ENCODE assay signal across 8 cellular contexts in genomic region chr5:17203329-17204132, GRCh38. TPM values are rescaled to one million over a fixed set of nuclear protein-coding genes. Genes with fewer than 3 reads are reported as not detected.
A peak's percentile ranks its signal among the peaks of the same experiment; 100 is the strongest.
DNase-seq lines count a peak whose midpoint lies in the region; ATAC-seq and TF ChIP-seq lines count a peak whose summit lies in the region.

No MANE protein-coding gene starts in this region.

- H3K4me1 ChIP-seq in left lung (no peaks in the 10 kb centered on the region), vagina (no peaks in the 10 kb centered on the region)

- TF ChIP-seq CTCF in GM20000 (IDR thresholded peaks at IDR 0.05; ENCODE audit: extremely low read depth, missing control alignments) (peak; percentile 33), left lung (IDR thresholded peaks at IDR 0.05) (peak; percentile 60 to 82), vagina (IDR thresholded peaks at IDR 0.05) (peak; percentile 16 to 69 (median 59))

- DNase-seq in DMS153 treated with DMSO at 0.1 percent for 48 hours (lab: John Stamatoyannopoulos, UW; ENCODE audit: unreplicated experiment) (peak; percentile 80), GM20000 (ENCODE audit: low spot score) (peak; percentile 55), NOMO-1 treated with dmso at 0.1 percent for 144 hours (lab: John Stamatoyannopoulos, UW; ENCODE audit: unreplicated experiment) (peak; percentile 44), cerebellum (ENCODE audit: low spot score) (peak; percentile 71), left lung (no peak), vagina (ENCODE audit: extremely low spot score in 2 of 2) (no peak)
- no peak for DNase-seq in activated T-cell treated with anti-CD3 and anti-CD28 coated beads, Interleukin-2, amount 50 U/mL, for 24 hours

- H3K27me3 ChIP-seq in left lung (peaks cover 0 to 17% of the 10 kb centered on the region in 2 donors), vagina (no peaks in the 10 kb centered on the region)

- no peak for TF ChIP-seq POLR2A in vagina (IDR thresholded peaks at IDR 0.05)

- no peak overlapping the region for H3K27ac Mint-ChIP-seq in activated T-cell treated with anti-CD3 and anti-CD28 coated beads, Interleukin-2, amount 50 U/mL, for 24 hours

- peaks cover under 1% of the 10 kb centered on the region for H3K9me3 Mint-ChIP-seq in activated T-cell treated with anti-CD3 and anti-CD28 coated beads, Interleukin-2, amount 50 U/mL, for 24 hours

- no peak overlapping the region for H3K4me3 Mint-ChIP-seq in activated T-cell treated with anti-CD3 and anti-CD28 coated beads, Interleukin-2, amount 50 U/mL, for 24 hours

- H3K36me3 ChIP-seq in left lung (no peaks in the 10 kb centered on the region), vagina (no peaks in the 10 kb centered on the region)

- TF ChIP-seq EP300 in Ishikawa (IDR thresholded peaks at IDR 0.05; ENCODE audit: borderline replicate concordance), result no peak

- ATAC-seq in left lung, result peak; percentile 96

- H3K4me3 ChIP-seq in left lung (no peak overlapping the region), vagina (no peak overlapping the region)

- H3K27ac ChIP-seq in left lung (no peak overlapping the region), vagina (no peak overlapping the region)

- H3K4me1 Mint-ChIP-seq in activated T-cell treated with anti-CD3 and anti-CD28 coated beads, Interleukin-2, amount 50 U/mL, for 24 hours (ENCODE audit: low read depth), result no peaks in the 10 kb centered on the region

- H3K9me3 ChIP-seq in left lung (no peaks in the 10 kb centered on the region), vagina (no peaks in the 10 kb centered on the region)

- H3K36me3 Mint-ChIP-seq in activated T-cell treated with anti-CD3 and anti-CD28 coated beads, Interleukin-2, amount 50 U/mL, for 24 hours (ENCODE audit: low read depth), result no peaks in the 10 kb centered on the region

- intact Hi-C loops in left lung (cut with DNase I), result no loop called here
- intact Hi-C loops in vagina (cut with DNase I), result no loop called here

- peak; percentile 71 for TF ChIP-seq RAD21 in Ishikawa (IDR thresholded peaks at IDR 0.05; ENCODE audit: low read depth)

- H3K27me3 Mint-ChIP-seq in activated T-cell treated with anti-CD3 and anti-CD28 coated beads, Interleukin-2, amount 50 U/mL, for 24 hours, result peaks cover 26% of the 10 kb centered on the region

TF ChIP-seq in Ishikawa, 13 proteins besides CTCF, POLR2A, EP300 and RAD21:
- no peak for TF ChIP-seq CEBPB (IDR thresholded peaks at IDR 0.05)
- TF ChIP-seq TEAD4 (IDR thresholded peaks at IDR 0.05), result no peak
- TF ChIP-seq MAX (IDR thresholded peaks at IDR 0.05), result no peak
- no peak for TF ChIP-seq FOXM1 (IDR thresholded peaks at IDR 0.05; ENCODE audit: borderline replicate concordance, low read depth)
- no peak for TF ChIP-seq NFIC (IDR thresholded peaks at IDR 0.05)
- TF ChIP-seq TCF12 (IDR thresholded peaks at IDR 0.05; ENCODE audit: low read depth), result no peak
- TF ChIP-seq REST (IDR thresholded peaks at IDR 0.05; ENCODE audit: low read depth), result no peak
- TF ChIP-seq YY1 (IDR thresholded peaks at IDR 0.05; ENCODE audit: low read depth), result no peak
- TF ChIP-seq CREB1 (IDR thresholded peaks at IDR 0.05; ENCODE audit: low read depth), result no peak

RNA-seq across cellular contexts. Expression of gene BASP1, which starts 13.9 kb away (rescaled TPM):
- total RNA-seq in cerebellum (210 TPM), left lung (10 to 100 TPM; 22.9 to 45.9 TPM), vagina (46.4 TPM)

Comparison
In these comparisons a context has a peak if more than half of its experiments do, and no peak if none do; other contexts are left out.
1. DNase-seq: peak in DMS153 treated with DMSO at 0.1 percent for 48 hours (single experiment), GM20000 (single experiment), NOMO-1 treated with dmso at 0.1 percent for 144 hours (single experiment) and cerebellum (single experiment); none in left lung (0 of 2), vagina (0 of 2) and activated T-cell treated with anti-CD3 and anti-CD28 coated beads, Interleukin-2, amount 50 U/mL, for 24 hours (single experiment).
2. Peak in every context shown above with its lines, with median percentiles within 50 percentile points of each other: CTCF ChIP-seq.